In the genomic region with DNA sequence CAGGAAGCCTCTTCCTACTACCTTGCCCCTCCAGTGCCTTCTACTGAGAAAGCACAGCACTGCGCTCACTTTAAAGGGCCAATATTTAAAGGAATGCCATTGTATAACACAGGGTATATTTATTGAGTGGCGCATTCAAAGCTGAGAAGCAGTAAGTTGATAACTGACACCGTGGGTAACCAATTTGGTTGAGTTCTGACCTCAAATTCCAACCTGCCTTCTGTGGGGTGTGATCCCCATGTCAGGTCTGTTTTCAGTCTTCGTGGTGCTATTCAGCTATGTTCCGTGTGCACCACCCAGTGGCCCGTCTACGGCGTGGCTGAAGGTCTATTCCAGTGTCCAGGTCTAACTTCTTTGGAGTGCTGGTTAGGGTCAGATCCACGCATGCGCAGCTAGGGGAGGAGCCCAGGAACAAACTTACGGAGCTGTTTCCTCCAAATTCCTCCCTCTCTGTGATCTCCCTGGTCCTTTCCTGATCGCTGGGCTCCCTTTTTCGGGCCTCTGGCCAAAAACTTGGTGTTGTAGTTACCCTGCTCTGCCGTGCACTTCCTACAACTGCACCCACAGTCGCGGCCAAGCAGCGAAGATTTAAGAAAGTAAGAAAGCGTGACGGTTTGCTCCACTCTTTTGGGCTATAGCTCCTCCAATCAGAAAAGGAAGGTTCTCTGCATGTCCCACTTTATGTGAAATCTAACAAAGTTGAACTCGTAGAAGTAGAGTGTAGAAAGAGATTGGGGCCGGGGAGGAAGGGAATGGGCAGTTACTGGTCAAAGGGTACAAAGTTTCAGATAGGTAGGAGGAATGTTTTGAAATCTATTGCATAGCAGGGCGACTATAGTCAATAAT, we compare ENCODE assay signal across 8 cellular contexts. TPM values are rescaled to one million over a fixed set of nuclear protein-coding genes. Genes with fewer than 3 reads are reported as not detected.
DNase-seq lines count a peak whose midpoint lies in the region; ATAC-seq and TF ChIP-seq lines count a peak whose summit lies in the region.

No MANE protein-coding gene starts in this region.

- TF ChIP-seq RAD21 in Ishikawa (IDR thresholded peaks at IDR 0.05; ENCODE audit: low read depth) = peak; percentile 96

- H3K4me3 ChIP-seq in adrenal gland = peak overlapping the region in 1 of 4 donors; percentile 29
- H3K4me3 ChIP-seq in skeletal muscle tissue (ENCODE audit: low read length in 3 of 3) = peak overlapping the region; percentile 60 to 83 (median 63)

- TF ChIP-seq EP300 in Ishikawa (IDR thresholded peaks at IDR 0.05; ENCODE audit: borderline replicate concordance) = no peak

- H3K36me3 ChIP-seq in adrenal gland (replicated peaks in 1 of 2) (no peaks in the 10 kb centered on the region), skeletal muscle tissue (ENCODE audit: control insufficient read depth in 3 of 3, insufficient read depth in 3 of 3, low read length in 3 of 3) (peaks cover 0 to 10% (median 6%) of the 10 kb centered on the region in 3 donors)

- H3K27ac ChIP-seq in adrenal gland (no peak overlapping the region), skeletal muscle tissue (ENCODE audit: low read depth, low read length) (peak overlapping the region; percentile 80)

- peak overlapping the region; percentile 2 to 86 (median 69) for H3K9ac ChIP-seq in skeletal muscle tissue (ENCODE audit: low read depth in 1 of 3, low read length in 3 of 3)

- 22 to 81% (median 40%) methylated on average over 22 of the region's 22 CpGs for WGBS in adrenal gland, 4 donors

- no peaks in the 10 kb centered on the region for H3K4me1 ChIP-seq in adrenal gland (replicated peaks in 1 of 2)
- H3K4me1 ChIP-seq in skeletal muscle tissue (ENCODE audit: control insufficient read depth in 3 of 3, insufficient read depth in 3 of 3, low read length in 3 of 3) = peaks cover 45 to 63% (median 62%) of the 10 kb centered on the region in 3 donors

- intact Hi-C loops in adrenal gland (cut with DNase I) = no loop called here

- DNase-seq in DMS53 treated with DMSO at 0.1 percent for 48 hours (lab: John Stamatoyannopoulos, UW; ENCODE audit: unreplicated experiment) = peak; percentile 72
- DNase-seq in T follicular helper cell (ENCODE audit: low read depth) = peak; percentile 61
- peak; percentile 57 to 92 (median 75) for DNase-seq in adrenal gland
- DNase-seq in hypothalamus (lab: John Stamatoyannopoulos, UW) = peak in 29 of 51 donors; percentile 4 to 70 (median 31)
- DNase-seq in DMS153 treated with DMSO at 0.1 percent for 48 hours (lab: John Stamatoyannopoulos, UW; ENCODE audit: unreplicated experiment) = no peak

- TF ChIP-seq CTCF in adrenal gland (IDR thresholded peaks at IDR 0.05) = peak in 5 of 6 experiments; percentile 39 to 56 (median 41)

- H3K9me3 ChIP-seq in adrenal gland (replicated peaks in 1 of 3) (no peaks in the 10 kb centered on the region), skeletal muscle tissue (ENCODE audit: control insufficient read depth in 3 of 3, low read length in 3 of 3) (peaks cover 0 to 4% (median 2%) of the 10 kb centered on the region in 3 donors)

- no peak for TF ChIP-seq POLR2A in adrenal gland (IDR thresholded peaks at IDR 0.05)

- peak; percentile 95 for ATAC-seq in GM21619 (IDR thresholded peaks at IDR 0.05; ENCODE audit: unreplicated experiment)

- no peaks in the 10 kb centered on the region for H3K27me3 ChIP-seq in adrenal gland
- no peaks in the 10 kb centered on the region for H3K27me3 ChIP-seq in skeletal muscle tissue (ENCODE audit: control insufficient read depth in 3 of 3, insufficient read depth in 3 of 3, low read length in 3 of 3)

TF ChIP-seq in Ishikawa, 13 proteins besides CTCF, POLR2A, EP300 and RAD21:
- TF ChIP-seq, protein P1, sequence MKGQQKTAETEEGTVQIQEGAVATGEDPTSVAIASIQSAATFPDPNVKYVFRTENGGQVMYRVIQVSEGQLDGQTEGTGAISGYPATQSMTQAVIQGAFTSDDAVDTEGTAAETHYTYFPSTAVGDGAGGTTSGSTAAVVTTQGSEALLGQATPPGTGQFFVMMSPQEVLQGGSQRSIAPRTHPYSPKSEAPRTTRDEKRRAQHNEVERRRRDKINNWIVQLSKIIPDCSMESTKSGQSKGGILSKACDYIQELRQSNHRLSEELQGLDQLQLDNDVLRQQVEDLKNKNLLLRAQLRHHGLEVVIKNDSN (IDR thresholded peaks at IDR 0.05) = no peak
- TF ChIP-seq EGR1 (IDR thresholded peaks at IDR 0.05) (no peak), NFIC (IDR thresholded peaks at IDR 0.05) (peak; percentile 27; the same call in 1 of the 2 replicates), YY1 (IDR thresholded peaks at IDR 0.05; ENCODE audit: low read depth) (no peak), TEAD4 (IDR thresholded peaks at IDR 0.05) (0 out of 2 replicates have a peak, but pooled peaks have one; percentile 10), TCF12 (IDR thresholded peaks at IDR 0.05; ENCODE audit: low read depth) (no peak), FOXM1 (IDR thresholded peaks at IDR 0.05; ENCODE audit: borderline replicate concordance, low read depth) (no peak), ZBTB7A (IDR thresholded peaks at IDR 0.05; ENCODE audit: low read depth) (no peak)
- TF ChIP-seq, protein P2, sequence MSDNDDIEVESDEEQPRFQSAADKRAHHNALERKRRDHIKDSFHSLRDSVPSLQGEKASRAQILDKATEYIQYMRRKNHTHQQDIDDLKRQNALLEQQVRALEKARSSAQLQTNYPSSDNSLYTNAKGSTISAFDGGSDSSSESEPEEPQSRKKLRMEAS (IDR thresholded peaks at IDR 0.05) = peak; percentile 82
TF ChIP-seq in Ishikawa: peak in this region for 3.

RNA-seq across cellular contexts. Expression of a gene that starts 7.7 kb away (rescaled TPM):
- total RNA-seq in adrenal gland (1 to 10 TPM in 5 of 8 donors, under 1 TPM in 2, not detected in 1; 0.09 to 4.7 (median 3.2) TPM), skeletal muscle tissue (3.7 TPM)
- polyA plus RNA-seq in adrenal gland = 1 to 10 TPM in 1 of 3 donors, under 1 TPM in 2; 0.27 to 1.2 (median 0.32) TPM

RNA-seq across cellular contexts. Expression of a gene that starts 53.9 kb away (rescaled TPM):
- total RNA-seq in adrenal gland (under 1 TPM in 1 of 8 donors, not detected in 7; 0.25 TPM), skeletal muscle tissue (not detected)
- polyA plus RNA-seq in adrenal gland = not detected
